18 cellular contexts compared by ENCODE assay signal in genomic region chr17:31128241-31128640, GRCh38. TPM values are rescaled to one million over a fixed set of nuclear protein-coding genes. Genes with fewer than 3 reads are reported as not detected.
DNase-seq lines count a peak whose midpoint lies in the region; ATAC-seq and TF ChIP-seq lines count a peak whose summit lies in the region.
"Had no signal": no experiment of that assay in that cellular context is flagged by ENCODE, and none has a peak within 500 bp of the region (broad histone marks: within the 10 kb centered on the region; RNA-seq: fewer than 3 reads in every experiment).

No MANE protein-coding gene starts in this region.

- H3K4me1 ChIP-seq in heart right ventricle, result peaks cover 9 to 38% (median 14%) of the 10 kb centered on the region in 9 donors
- H3K4me1 ChIP-seq: BE2C had no signal

- no peak overlapping the region for H3K4me3 Mint-ChIP-seq in effector memory CD8-positive, alpha-beta T cell
- H3K4me3 Mint-ChIP-seq: CD4-positive, CD25-positive, alpha-beta regulatory T cell; CD8-positive, alpha-beta memory T cell; HFFc6 had no signal

- H3K4me3 ChIP-seq in heart right ventricle, result peak overlapping the region in 1 of 10 donors; percentile 11
- H3K4me3 ChIP-seq: GM23248 had no signal

- peak in 5 of 8 donors; percentile 29 to 69 (median 57) for ATAC-seq in heart right ventricle
- no peak for ATAC-seq in left cardiac atrium
- ATAC-seq in left ventricle myocardium superior, result peak; percentile 50
- ATAC-seq in effector memory CD8-positive, alpha-beta T cell (replicated peaks), result no peak
- ATAC-seq: HCT116 had no signal

- intact Hi-C loops in heart right ventricle (cut with DNase I), result no loop called here
- intact Hi-C loops in left cardiac atrium (cut with DNase I), result no loop called here
- intact Hi-C loops in left ventricle myocardium superior (cut with micrococcal nuclease), result no loop called here

- H3K27me3 Mint-ChIP-seq in effector memory CD8-positive, alpha-beta T cell, result no peaks in the 10 kb centered on the region
- H3K27me3 Mint-ChIP-seq: CD4-positive, CD25-positive, alpha-beta regulatory T cell had no signal

- no peak overlapping the region for H3K27ac Mint-ChIP-seq in effector memory CD8-positive, alpha-beta T cell
- H3K27ac Mint-ChIP-seq: CD4-positive, CD25-positive, alpha-beta regulatory T cell; HFFc6 had no signal

- H3K9me3 ChIP-seq in heart right ventricle, result no peaks in the 10 kb centered on the region
- H3K9me3 ChIP-seq: BE2C had no signal

- peak overlapping the region in 9 of 10 donors; percentile 13 to 81 (median 68) for H3K27ac ChIP-seq in heart right ventricle
- H3K27ac ChIP-seq: GM23248, HL-60 had no signal

- H3K36me3 ChIP-seq in heart right ventricle, result no peaks in the 10 kb centered on the region
- H3K36me3 ChIP-seq: BE2C had no signal

- no peaks in the 10 kb centered on the region for H3K27me3 ChIP-seq in heart right ventricle
- H3K27me3 ChIP-seq: BE2C had no signal

- no peak for TF ChIP-seq CTCF in heart right ventricle (IDR thresholded peaks at IDR 0.05)

- DNase-seq in heart right ventricle (no peak), left cardiac atrium (no peak), NCI-H2029 treated with DMSO at 0.1 percent for 48 hours (lab: John Stamatoyannopoulos, UW) (peak; percentile 19), left ventricle myocardium superior (no peak), D341Med (ENCODE audit: low spot score) (no peak), NCI-H1092 (lab: John Stamatoyannopoulos, UW) (no peak)
- DNase-seq in effector memory CD8-positive, alpha-beta T cell, result no peak
- DNase-seq: ACHN; BE2C; C1 segment of cervical spinal cord; CD4-positive, CD25-positive, alpha-beta regulatory T cell; CD8-positive, alpha-beta memory T cell; COR-L47; GM23248; H7; HFFc6 had no signal

- H3K36me3 Mint-ChIP-seq in effector memory CD8-positive, alpha-beta T cell (ENCODE audit: insufficient read depth), result peaks cover 3% of the 10 kb centered on the region

- no peaks in the 10 kb centered on the region for H3K9me3 Mint-ChIP-seq in effector memory CD8-positive, alpha-beta T cell
- H3K9me3 Mint-ChIP-seq: CD8-positive, alpha-beta memory T cell; HFFc6 had no signal

- H3K4me1 Mint-ChIP-seq in effector memory CD8-positive, alpha-beta T cell (ENCODE audit: low read depth in 2 of 2), result peaks cover 4 to 9% of the 10 kb centered on the region in 2 donors

- WGBS in heart right ventricle, 2 donors, result 43 to 70% methylated on average over 3 of the region's 3 CpGs

RNA-seq across cellular contexts. Expression of gene NF1, which starts 33.5 kb away (rescaled TPM):
- total RNA-seq in heart right ventricle (10 to 100 TPM; 41.9 to 71.0 (median 58.9) TPM), left cardiac atrium (10 to 100 TPM; 39.3 to 53.5 TPM), left ventricle myocardium superior (37.8 TPM)
- polyA plus RNA-seq in heart right ventricle, result 1 to 10 TPM; 4.2 to 7.6 TPM

Comparison
In these comparisons a context has a peak if more than half of its experiments do, and no peak if none do; other contexts are left out.
1. ATAC-seq: peak in heart right ventricle (5 of 8) and left ventricle myocardium superior (single experiment); none in left cardiac atrium (0 of 2) and effector memory CD8-positive, alpha-beta T cell (single experiment).